8 cellular contexts compared by ENCODE assay signal in the genomic region with DNA sequence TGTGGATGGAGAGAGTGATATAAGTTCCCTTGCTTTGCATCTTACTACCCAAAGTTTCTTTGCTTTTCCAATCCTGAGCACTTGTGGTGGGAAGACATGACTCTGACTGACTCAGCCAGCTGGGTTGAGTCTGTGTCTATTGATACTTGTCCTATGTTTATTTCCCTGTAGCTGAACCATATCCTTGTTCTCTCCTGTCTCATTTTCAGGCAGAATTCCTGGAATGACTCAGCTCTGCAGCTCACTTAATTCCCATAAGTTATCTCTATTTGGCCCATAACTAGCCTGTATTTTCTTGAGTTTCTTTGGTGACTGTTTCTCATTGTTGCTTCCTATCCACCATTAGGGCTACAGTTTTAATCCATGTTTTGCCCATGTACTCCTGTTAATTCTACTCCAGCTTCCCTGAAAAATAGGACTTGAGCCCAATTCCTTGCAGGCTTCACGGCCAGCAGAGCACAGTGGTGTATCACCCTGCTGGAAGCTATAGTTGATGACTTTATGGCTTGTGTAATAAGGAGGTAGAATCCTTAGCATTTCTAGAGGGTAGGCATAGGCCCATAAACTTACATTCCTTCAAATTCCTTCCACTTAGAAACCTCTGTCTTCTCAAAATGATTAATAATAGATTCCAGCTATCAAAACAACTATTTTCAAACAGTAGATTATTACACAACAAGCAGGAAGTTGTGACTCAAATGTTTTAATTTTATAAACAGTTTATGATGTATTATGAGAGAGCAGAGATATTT.
DNase-seq lines count a peak whose midpoint lies in the region; ATAC-seq and TF ChIP-seq lines count a peak whose summit lies in the region.

No MANE protein-coding gene starts in this region.

- TF ChIP-seq CTCF in brain microvascular endothelial cell (IDR thresholded peaks at IDR 0.05; ENCODE audit: low read depth, low read length, missing control alignments) (peak; percentile 43), hepatocyte (IDR thresholded peaks at IDR 0.05; ENCODE audit: poor library complexity) (no peak)

- no peaks in the 10 kb centered on the region for H3K9me2 ChIP-seq in hepatocyte (replicated peaks; ENCODE audit: insufficient read depth)

- H3K4me2 ChIP-seq in hepatocyte: peak overlapping the region; percentile 21

- no peaks in the 10 kb centered on the region for H4K20me1 ChIP-seq in hepatocyte (ENCODE audit: insufficient read depth, poor library complexity, severe bottlenecking)

- no peaks in the 10 kb centered on the region for H3K36me3 ChIP-seq in brain microvascular endothelial cell (replicated peaks)
- H3K36me3 ChIP-seq in hepatocyte (replicated peaks; ENCODE audit: insufficient read depth, low read depth): no peaks in the 10 kb centered on the region
- H3K36me3 ChIP-seq in skeletal muscle tissue (ENCODE audit: control insufficient read depth in 3 of 3, insufficient read depth in 3 of 3, low read length in 3 of 3): no peaks in the 10 kb centered on the region

- in situ Hi-C loops in brain microvascular endothelial cell (cut with HindIII; ENCODE audit: low pct_ligation_motif_present, low sequenced_read_pairs): no loop called here

- DNase-seq in H4 (ENCODE audit: low spot score) (peak; percentile 90), brain microvascular endothelial cell (peak; percentile 88), hepatocyte (ENCODE audit: low spot score) (peak; percentile 8), NCI-H748 treated with DMSO at 0.1 percent for 48 hours (lab: John Stamatoyannopoulos, UW) (no peak), mucosa of gallbladder (ENCODE audit: low spot score) (no peak)
- no peak for DNase-seq in stimulated activated CD4-positive, alpha-beta T cell treated with anti-CD3 and anti-CD28 coated beads, Interleukin-4, amount 100 ng/mL, for 24 hours

- no peak overlapping the region for H2AFZ ChIP-seq in hepatocyte

- H3K4me3 ChIP-seq in brain microvascular endothelial cell (ENCODE audit: low read depth, low read length) (no peak overlapping the region), hepatocyte (no peak overlapping the region), skeletal muscle tissue (ENCODE audit: low read length in 3 of 3) (no peak overlapping the region)

- WGBS in hepatocyte (ENCODE audit: low lambda C conversion rate, missing lambda C conversion rate): 40% methylated on average over 1 of the region's 1 CpG

- H3K9ac ChIP-seq in skeletal muscle tissue (ENCODE audit: low read depth in 1 of 3, low read length in 3 of 3): no peak overlapping the region

- no peaks in the 10 kb centered on the region for H3K79me2 ChIP-seq in hepatocyte

- no peak for ATAC-seq in HG02642 (IDR thresholded peaks at IDR 0.05; ENCODE audit: poor library complexity, unreplicated experiment)

- no peaks in the 10 kb centered on the region for H3K9me3 ChIP-seq in hepatocyte (ENCODE audit: low read depth)
- H3K9me3 ChIP-seq in skeletal muscle tissue (ENCODE audit: control insufficient read depth in 3 of 3, low read length in 3 of 3): no peaks in the 10 kb centered on the region

- no peaks in the 10 kb centered on the region for H3K27me3 ChIP-seq in brain microvascular endothelial cell (replicated peaks)
- H3K27me3 ChIP-seq in hepatocyte: no peaks in the 10 kb centered on the region
- no peaks in the 10 kb centered on the region for H3K27me3 ChIP-seq in skeletal muscle tissue (ENCODE audit: control insufficient read depth in 3 of 3, insufficient read depth in 3 of 3, low read length in 3 of 3)

- H3K4me1 ChIP-seq in hepatocyte (ENCODE audit: insufficient read depth): no peaks in the 10 kb centered on the region
- no peaks in the 10 kb centered on the region for H3K4me1 ChIP-seq in skeletal muscle tissue (ENCODE audit: control insufficient read depth in 3 of 3, insufficient read depth in 3 of 3, low read length in 3 of 3)

- H3K27ac ChIP-seq in brain microvascular endothelial cell: peak overlapping the region; percentile 92
- peak overlapping the region; percentile 54 for H3K27ac ChIP-seq in hepatocyte
- H3K27ac ChIP-seq in skeletal muscle tissue (ENCODE audit: low read depth, low read length): peak overlapping the region; percentile 32

Comparison
In these comparisons a context has a peak if more than half of its experiments do, and no peak if none do; other contexts are left out.
1. DNase-seq: peak in H4 (single experiment), brain microvascular endothelial cell (single experiment) and hepatocyte (single experiment); none in NCI-H748 treated with DMSO at 0.1 percent for 48 hours (single experiment), mucosa of gallbladder (single experiment) and stimulated activated CD4-positive, alpha-beta T cell treated with anti-CD3 and anti-CD28 coated beads, Interleukin-4, amount 100 ng/mL, for 24 hours (single experiment).
2. H3K27ac ChIP-seq: peak in every context shown above with its lines; median percentile 92 in brain microvascular endothelial cell; 54 in hepatocyte; 32 in skeletal muscle tissue.